24 cellular contexts compared by ENCODE assay signal in genomic region chr11:44967930-44968496, GRCh38. TPM values are rescaled to one million over a fixed set of nuclear protein-coding genes. Genes with fewer than 3 reads are reported as not detected.
DNase-seq lines count a peak whose midpoint lies in the region; ATAC-seq, FAIRE-seq and TF ChIP-seq lines count a peak whose summit lies in the region.
"Had no signal": no experiment of that assay in that cellular context is flagged by ENCODE, and none has a peak within 500 bp of the region (broad histone marks: within the 10 kb centered on the region; RNA-seq: fewer than 3 reads in every experiment).

No MANE protein-coding gene starts in this region.

- in situ Hi-C loops in HepG2 (cut with HindIII; ENCODE audit: extremely low pct_ligation_motif_present, low pct_unique_long_range_greater_than_20kb): no loop called here

- H3K27me3 ChIP-seq in GM23338 (ENCODE audit: insufficient read depth): no peaks in the 10 kb centered on the region
- no peaks in the 10 kb centered on the region; a peak in 2 of 7 replicates for H3K27me3 ChIP-seq in H1 (replicated peaks in 1 of 4; ENCODE audit: control insufficient read depth in 3 of 4, extremely low read depth in 1 of 4, insufficient read depth in 3 of 4, low read length in 3 of 4)
- H3K27me3 ChIP-seq in neutrophil: no peaks in the 10 kb centered on the region
- peaks cover 1 to 27% of the 10 kb centered on the region in 2 experiments; a peak in 4 of 5 replicates for H3K27me3 ChIP-seq in HepG2 (ENCODE audit: control insufficient read depth in 1 of 2, insufficient read depth in 2 of 2, low read length in 2 of 2)
- no peaks in the 10 kb centered on the region for H3K27me3 ChIP-seq in body of pancreas
- H3K27me3 ChIP-seq: BLaER1 treated with 17β-estradiol and CSF1 and Interleukin-3, amounts not matched to agents 10 nM and 100 nM had no signal

- no peaks in the 10 kb centered on the region for H4K20me1 ChIP-seq in GM23338 (replicated peaks; ENCODE audit: insufficient read depth)
- no peaks in the 10 kb centered on the region for H4K20me1 ChIP-seq in H1 (replicated peaks in 1 of 2; ENCODE audit: control insufficient read depth in 1 of 2, insufficient read depth in 2 of 2, low read length in 2 of 2)
- H4K20me1 ChIP-seq in HepG2 (ENCODE audit: insufficient read depth, low read length): no peaks in the 10 kb centered on the region
- H4K20me1 ChIP-seq: BLaER1 treated with 17β-estradiol and CSF1 and Interleukin-3, amounts not matched to agents 10 nM and 100 nM had no signal

- H4K5ac ChIP-seq in H1 (ENCODE audit: insufficient read length, low read depth, low read length): no peak overlapping the region

- DNase-seq in GM23338 (ENCODE audit: low spot score): no peak
- peak; percentile 31 for DNase-seq in NCI-H345 treated with DMSO at 0.1 percent for 48 hours (lab: John Stamatoyannopoulos, UW; ENCODE audit: unreplicated experiment)
- DNase-seq in H1 (ENCODE audit: low read depth in 1 of 2, low spot score in 2 of 2): no peak
- no peak for DNase-seq in HepG2 (ENCODE audit: low spot score)
- DNase-seq in body of pancreas: no peak
- DNase-seq: AML-193; CD4-positive, alpha-beta T cell; DMS53; EL; GDM1; NCI-H1048; NCI-H2029 treated with DMSO at 0.1 percent for 48 hours; NCI-H2171; NCI-H226; NCI-H774; SIG-M5 had no signal

- H3K9me2 ChIP-seq in GM23338 (ENCODE audit: insufficient read depth): no peaks in the 10 kb centered on the region

- 73% methylated on average over 3 of the region's 3 CpGs; no CpG with 5 or more reads in 1 of the 2 experiments for whole genome bisulfite sequencing in H1 (ENCODE audit: extremely low coverage in 1 of 2, insufficient coverage in 1 of 2, insufficient read length in 1 of 2, insufficient replicate concordance in 2 of 2, low coverage in 1 of 2, low lambda C conversion rate in 2 of 2, missing lambda C conversion rate in 1 of 2), 2 experiments
- WGBS in HepG2 (ENCODE audit: low lambda C conversion rate): 0% methylated on average over 2 of the region's 3 CpGs
- WGBS in body of pancreas, 2 donors: 82 to 85% methylated on average over 3 of the region's 3 CpGs

- TF ChIP-seq POLR2A in H1 (IDR thresholded peaks at IDR 0.05; ENCODE audit: control extremely low read depth in 1 of 2, low read depth in 2 of 2, low read length in 2 of 2) (no peak), HepG2 (IDR thresholded peaks at IDR 0.05; ENCODE audit: insufficient read depth in 1 of 2, low read depth in 2 of 2, low read length in 2 of 2) (no peak), body of pancreas (IDR thresholded peaks at IDR 0.05) (no peak)

- no peak overlapping the region for H2BK5ac ChIP-seq in H1 (ENCODE audit: low read depth, low read length)

- no peak overlapping the region for H3K56ac ChIP-seq in H1 (replicated peaks; ENCODE audit: insufficient read length, low read depth, low read length)

- no peak for TF ChIP-seq CTCF in GM23338 (conservative IDR thresholded peaks at IDR 0.05; ENCODE audit: low read depth in 2 of 2)
- no peak for TF ChIP-seq CTCF in H1 (IDR thresholded peaks at IDR 0.05; ENCODE audit: control extremely low read depth in 1 of 3, insufficient read depth in 1 of 3, low read depth in 1 of 3, low read length in 3 of 3)
- TF ChIP-seq CTCF in neutrophil (IDR thresholded peaks at IDR 0.05): no peak
- TF ChIP-seq CTCF in HepG2 (CRISPR knock-in tag; IDR thresholded peaks at IDR 0.05): no peak
- no peak for TF ChIP-seq CTCF in body of pancreas (IDR thresholded peaks at IDR 0.05)

- no peaks in the 10 kb centered on the region for H3K23me2 ChIP-seq in H1 (ENCODE audit: low read depth, low read length)

- no peak overlapping the region for H3K27ac ChIP-seq in GM23338 (ENCODE audit: low read depth)
- H3K27ac ChIP-seq in H1 (ENCODE audit: low read depth, low read length): no peak overlapping the region
- peak overlapping the region; percentile 94 for H3K27ac ChIP-seq in neutrophil
- no peak overlapping the region for H3K27ac ChIP-seq in HepG2 (ENCODE audit: extremely low read length, insufficient read depth, low read length)
- no peak overlapping the region for H3K27ac ChIP-seq in body of pancreas
- H3K27ac ChIP-seq: A549; BLaER1 treated with 17β-estradiol and CSF1 and Interleukin-3, amounts not matched to agents 10 nM and 100 nM; KMS-11; SK-N-MC had no signal

- POLR2A ChIA-PET in H1 (lab: Charles Lee; ENCODE audit: partially characterized antibody): interaction anchor here (1.1 to 3.7 kb wide), 4 partner anchors 10 to 20 kb away, joined by 3 to 16 read pairs (median 3); no protein-coding TSS in a partner anchor
- POLR2A ChIA-PET in HepG2 (lab: Yijun Ruan, JAX): no interaction called here

- CTCF ChIA-PET in H1 (lab: Charles Lee; ENCODE audit: partially characterized antibody) (interaction anchor here (0.6 to 38.2 kb wide), 10 partner anchors 7 to 351 kb away, joined by 3 to 731 read pairs (median 5); partner anchors contain the start of gene TP53I11), HepG2 (lab: Yijun Ruan, JAX; ENCODE audit: low intra/inter-chr PET ratio, low total read pairs) (no interaction called here)

- peaks cover 8% of the 10 kb centered on the region for H3F3A ChIP-seq in GM23338 (replicated peaks; ENCODE audit: low read depth)

- H3K4me1 Mint-ChIP-seq in GM23338: peaks cover 15% of the 10 kb centered on the region

- peak; percentile 57 for ATAC-seq in GM23338
- ATAC-seq in HepG2: no peak
- no peak for ATAC-seq in body of pancreas
- no peak for ATAC-seq in GM18870 (IDR thresholded peaks at IDR 0.05; ENCODE audit: unreplicated experiment)
- ATAC-seq: A549, GM12878 had no signal

- H3K27ac Mint-ChIP-seq in GM23338: no peak overlapping the region
- H3K27ac Mint-ChIP-seq: CD4-positive, alpha-beta T cell; IgD-negative memory B cell had no signal

- H2AFZ ChIP-seq in GM23338 (peak overlapping the region; percentile 81; the same call in 1 of the 2 replicates), H1 (ENCODE audit: low read length) (no peak overlapping the region), HepG2 (ENCODE audit: low read length) (no peak overlapping the region)

- no peak overlapping the region for H3K14ac ChIP-seq in H1 (ENCODE audit: insufficient read length)

- no peak overlapping the region for H3K4ac ChIP-seq in H1 (replicated peaks; ENCODE audit: insufficient read length, low read depth, low read length)

- H3K9ac ChIP-seq in H1 (replicated peaks in 1 of 4; ENCODE audit: extremely low read depth in 1 of 4, low read depth in 3 of 4, low read length in 3 of 4) (no peak overlapping the region), HepG2 (ENCODE audit: insufficient read depth, low read depth, low read length) (no peak overlapping the region)
- H3K9ac ChIP-seq: BLaER1 treated with 17β-estradiol and CSF1 and Interleukin-3, amounts not matched to agents 10 nM and 100 nM; KMS-11 had no signal

- no peaks in the 10 kb centered on the region for H3K79me1 ChIP-seq in H1 (ENCODE audit: low read depth, low read length)

- H3K4me1 ChIP-seq in GM23338 (ENCODE audit: insufficient read depth): peaks cover 21% of the 10 kb centered on the region
- H3K4me1 ChIP-seq in H1 (replicated peaks in 1 of 4; ENCODE audit: control insufficient read depth in 3 of 4, insufficient read depth in 4 of 4, low read length in 3 of 4): peaks cover 4 to 23% (median 15%) of the 10 kb centered on the region in 4 experiments
- peaks cover 86 to 91% of the 10 kb centered on the region in 2 experiments for H3K4me1 ChIP-seq in neutrophil (ENCODE audit: control insufficient read depth in 1 of 2, insufficient read depth in 1 of 2, low read depth in 1 of 2, low read length in 1 of 2)
- no peaks in the 10 kb centered on the region for H3K4me1 ChIP-seq in HepG2 (ENCODE audit: insufficient read depth, low read length)
- H3K4me1 ChIP-seq in body of pancreas: no peaks in the 10 kb centered on the region
- H3K4me1 ChIP-seq: A549 had no signal

- TF ChIP-seq EP300 in H1 (IDR thresholded peaks at IDR 0.05; ENCODE audit: borderline replicate concordance in 1 of 2, low read depth in 2 of 2, low read length in 2 of 2): no peak
- TF ChIP-seq EP300 in HepG2 (IDR thresholded peaks at IDR 0.05; ENCODE audit: low read depth in 2 of 2, low read length in 2 of 2): no peak
- TF ChIP-seq EP300 in HepG2 (CRISPR knock-in tag; IDR thresholded peaks at IDR 0.05; ENCODE audit: borderline replicate concordance): no peak

- H3K36me3 ChIP-seq in GM23338 (ENCODE audit: insufficient read depth) (no peaks in the 10 kb centered on the region), H1 (ENCODE audit: control insufficient read depth in 2 of 4, insufficient read depth in 4 of 4, low read length in 3 of 4) (no peaks in the 10 kb centered on the region), neutrophil (no peaks in the 10 kb centered on the region), HepG2 (replicated peaks in 1 of 2; ENCODE audit: control insufficient read depth in 1 of 2, insufficient read depth in 2 of 2, low read length in 2 of 2) (no peaks in the 10 kb centered on the region), body of pancreas (replicated peaks in 1 of 2; ENCODE audit: insufficient read depth in 1 of 2, low read depth in 2 of 2) (no peaks in the 10 kb centered on the region)
- H3K36me3 ChIP-seq: BLaER1 treated with 17β-estradiol and CSF1 and Interleukin-3, amounts not matched to agents 10 nM and 100 nM had no signal

- H3K4me3 Mint-ChIP-seq in GM23338: no peak overlapping the region
- H3K4me3 Mint-ChIP-seq: CD4-positive, alpha-beta T cell; IgD-negative memory B cell had no signal

- no peak for FAIRE-seq in H1 (lab: Jason Lieb, UNC)
- FAIRE-seq in HepG2 (lab: Jason Lieb, UNC): no peak
- FAIRE-seq: A549, GM12878 had no signal

- H3K4me3 ChIP-seq in GM23338 (no peak overlapping the region), H1 (ENCODE audit: extremely low read depth in 1 of 4, insufficient read depth in 2 of 4, low read depth in 3 of 4, low read length in 4 of 4) (no peak overlapping the region), neutrophil (ENCODE audit: low read depth in 1 of 2, low read length in 1 of 2) (no peak overlapping the region), HepG2 (replicated peaks in 1 of 3; ENCODE audit: insufficient read depth in 1 of 3, low read depth in 2 of 3, low read length in 3 of 3) (no peak overlapping the region), body of pancreas (no peak overlapping the region)
- H3K4me3 ChIP-seq: A549; BLaER1 treated with 17β-estradiol and CSF1 and Interleukin-3, amounts not matched to agents 10 nM and 100 nM; GM12878; SK-N-MC had no signal

- TF ChIP-seq RAD21 in H1 (IDR thresholded peaks at IDR 0.05 in 1 of 2, conservative IDR thresholded peaks at IDR 0.05 in 1 of 2; ENCODE audit: low read depth in 2 of 2, low read length in 2 of 2): no peak
- no peak for TF ChIP-seq RAD21 in HepG2 (CRISPR knock-in tag; IDR thresholded peaks at IDR 0.05)

- no peak overlapping the region for H4K91ac ChIP-seq in H1 (replicated peaks; ENCODE audit: insufficient read length, low read length)

- no peaks in the 10 kb centered on the region for H3K79me2 ChIP-seq in GM23338 (replicated peaks; ENCODE audit: insufficient read depth)
- H3K79me2 ChIP-seq in H1 (ENCODE audit: control insufficient read depth in 1 of 2, insufficient read depth in 2 of 2, low read length in 2 of 2): no peaks in the 10 kb centered on the region
- no peaks in the 10 kb centered on the region for H3K79me2 ChIP-seq in HepG2 (ENCODE audit: insufficient read depth, low read length)

- no peak overlapping the region for H4K8ac ChIP-seq in H1 (ENCODE audit: extremely low read depth, insufficient read depth, low read length)

- H2BK15ac ChIP-seq in H1 (ENCODE audit: low read length): no peak overlapping the region

- no peak overlapping the region for H3K4me2 ChIP-seq in GM23338
- H3K4me2 ChIP-seq in H1 (ENCODE audit: insufficient read depth in 1 of 2, low read depth in 2 of 2, low read length in 2 of 2): no peak overlapping the region
- no peak overlapping the region for H3K4me2 ChIP-seq in HepG2 (ENCODE audit: low read depth, low read length)
- H3K4me2 ChIP-seq: A549; BLaER1 treated with 17β-estradiol and CSF1 and Interleukin-3, amounts not matched to agents 10 nM and 100 nM; KMS-11 had no signal

- no peaks in the 10 kb centered on the region for H3K9me3 Mint-ChIP-seq in GM23338
- H3K9me3 Mint-ChIP-seq: CD4-positive, alpha-beta T cell; IgD-negative memory B cell had no signal

- no peak overlapping the region for H2BK20ac ChIP-seq in H1 (ENCODE audit: low read length)

- peak overlapping the region; percentile 3; the same call in 1 of the 2 replicates for H3K18ac ChIP-seq in H1 (ENCODE audit: extremely low read depth, low read length)

- no peaks in the 10 kb centered on the region for H3K9me3 ChIP-seq in H1 (ENCODE audit: insufficient read depth in 2 of 2, low read depth in 1 of 2, low read length in 1 of 2)
- H3K9me3 ChIP-seq in neutrophil: no peaks in the 10 kb centered on the region
- H3K9me3 ChIP-seq in HepG2 (ENCODE audit: low read length): no peaks in the 10 kb centered on the region
- H3K9me3 ChIP-seq in body of pancreas: no peaks in the 10 kb centered on the region
- H3K9me3 ChIP-seq: A549; BLaER1 treated with 17β-estradiol and CSF1 and Interleukin-3, amounts not matched to agents 10 nM and 100 nM had no signal

- no peaks in the 10 kb centered on the region for H3K36me3 Mint-ChIP-seq in GM23338 (ENCODE audit: low read depth)
- H3K36me3 Mint-ChIP-seq: IgD-negative memory B cell had no signal

- H3K27me3 Mint-ChIP-seq in GM23338 (ENCODE audit: insufficient read depth, low read depth, poor library complexity): peaks cover 12% of the 10 kb centered on the region
- H3K27me3 Mint-ChIP-seq: CD4-positive, alpha-beta T cell; IgD-negative memory B cell had no signal

- intact Hi-C loops in HepG2 (cut with micrococcal nuclease; ENCODE audit: unreplicated experiment) (no loop called here), body of pancreas (cut with DNase I) (no loop called here)

- peak overlapping the region; percentile 69; the same call in 1 of the 2 replicates for H2BK12ac ChIP-seq in H1 (ENCODE audit: low read depth, low read length)

- H2AK5ac ChIP-seq in H1 (ENCODE audit: low read depth, low read length): no peak overlapping the region

- no TSS peak for BruUV-seq in HepG2 (replicated peaks; lab: Mats Ljungman, UMichigan)

- no peak overlapping the region for H3K23ac ChIP-seq in H1 (ENCODE audit: insufficient read length)

- H2BK120ac ChIP-seq in H1 (replicated peaks; ENCODE audit: low read depth, low read length): no peak overlapping the region

RNA-seq across cellular contexts. Expression of gene TP53I11, which starts 17.3 kb away (rescaled TPM):
- total RNA-seq in GM23338 (2014; rRNA removed; shearing (Covaris generic)): 33.4 and 43.9 TPM in 2 replicates
- polyA plus RNA-seq in GM23338 (2016; fragmentation: Nextera tagmentation; extraction: Ambion mirVana) (22.5 and 23.5 TPM in 2 replicates), H1 (2011; rRNA removed) (34.0 and 47.5 TPM in 2 replicates), HepG2 (2011; rRNA removed) (not detected in 2 replicates)
- 46.3 and 53.7 TPM in 2 replicates for total RNA-seq in H1 (2021; fragmentation: NEBNext Ultra II Directional; extraction: Animal tissue kit (Norgen Biotek cat#: 25700))
- polyA plus RNA-seq in H1 (2011; cell fraction: cytosol; rRNA removed): 25.8 TPM
- 48.2 TPM for polyA plus RNA-seq in H1 (2011; cell fraction: nucleus; rRNA removed)
- 44.1 to 78.7 TPM (median 68.4 TPM) in 4 replicates for polyA plus RNA-seq in H1 (2012, experiment 1 of 2)
- 49.8 TPM for polyA plus RNA-seq in H1 (2012, experiment 2 of 2)
- polyA plus RNA-seq in H1 (2013, experiment 1 of 2): 52.1 TPM
- polyA plus RNA-seq in H1 (2013, experiment 2 of 2): 59.6 TPM
- polyA minus RNA-seq in H1 (2011; rRNA and poly(A)+ RNA removed): 26.4 and 26.9 TPM in 2 replicates
- 34.6 TPM for polyA minus RNA-seq in H1 (2011; cell fraction: cytosol; rRNA and poly(A)+ RNA removed)
- 44.5 TPM for polyA minus RNA-seq in H1 (2011; cell fraction: nucleus; rRNA and poly(A)+ RNA removed)
- total RNA-seq in HepG2 (2016; rRNA removed; fragmentation: Illumina TruSeq; extraction: Trizol) (not detected in 2 replicates), body of pancreas (10 to 100 TPM; 21.8 to 91.0 TPM)
- not detected in 2 replicates for total RNA-seq in HepG2 (2016; cell fraction: cytosol; rRNA removed; fragmentation: Illumina TruSeq; extraction: Trizol; ENCODE audit: low read depth)
- not detected in 2 replicates for total RNA-seq in HepG2 (2016; cell fraction: insoluble cytoplasmic fraction; rRNA removed; fragmentation: Illumina TruSeq; extraction: Trizol)
- not detected in 2 replicates for total RNA-seq in HepG2 (2016; cell fraction: membrane; rRNA removed; fragmentation: Illumina TruSeq; extraction: Trizol)
- total RNA-seq in HepG2 (2016; cell fraction: nucleus; rRNA removed; fragmentation: Illumina TruSeq; extraction: Trizol): not detected in 2 replicates
- not detected in 2 replicates for polyA plus RNA-seq in HepG2 (2011; cell fraction: cytosol; rRNA removed)
- not detected in 2 replicates for polyA plus RNA-seq in HepG2 (2011; cell fraction: nucleus; rRNA removed)
- polyA plus RNA-seq in HepG2 (2012): not detected in 2 replicates
- polyA plus RNA-seq in HepG2 (2016; cell fraction: cytosol; fragmentation: Illumina TruSeq; extraction: Trizol; ENCODE audit: low read depth): not detected in 2 replicates
- not detected in 2 replicates for polyA plus RNA-seq in HepG2 (2016; cell fraction: insoluble cytoplasmic fraction; fragmentation: Illumina TruSeq; extraction: Trizol; ENCODE audit: low read depth)
- polyA plus RNA-seq in HepG2 (2016; cell fraction: membrane; fragmentation: Illumina TruSeq; extraction: Trizol; ENCODE audit: low read depth): not detected in 2 replicates
- polyA plus RNA-seq in HepG2 (2016; cell fraction: nucleus; fragmentation: Illumina TruSeq; extraction: Trizol; ENCODE audit: insufficient read depth, low read depth): not detected in 2 replicates
- 1.0 TPM in 1 of 2 replicates, not detected in the other for polyA minus RNA-seq in HepG2 (2011; rRNA and poly(A)+ RNA removed; ENCODE audit: low replicate concordance)
- not detected in 2 replicates for polyA minus RNA-seq in HepG2 (2011; cell fraction: cytosol; rRNA and poly(A)+ RNA removed)
- polyA minus RNA-seq in HepG2 (2011; cell fraction: nucleus; rRNA and poly(A)+ RNA removed): not detected in 2 replicates

Comparison
In these comparisons a context has a peak if more than half of its experiments do, and no peak if none do; other contexts are left out.
1. RNA of gene TP53I11, which starts 17.3 kb away (total RNA-seq): 21.8 to 91.0 TPM in body of pancreas, 46.3 to 53.7 TPM in H1 and 33.4 to 43.9 TPM in GM23338; not detected in HepG2; every median in the first group is over 10 times any median in the second.